Comparison of ENCODE assay signal across 8 cellular contexts in the genomic region with DNA sequence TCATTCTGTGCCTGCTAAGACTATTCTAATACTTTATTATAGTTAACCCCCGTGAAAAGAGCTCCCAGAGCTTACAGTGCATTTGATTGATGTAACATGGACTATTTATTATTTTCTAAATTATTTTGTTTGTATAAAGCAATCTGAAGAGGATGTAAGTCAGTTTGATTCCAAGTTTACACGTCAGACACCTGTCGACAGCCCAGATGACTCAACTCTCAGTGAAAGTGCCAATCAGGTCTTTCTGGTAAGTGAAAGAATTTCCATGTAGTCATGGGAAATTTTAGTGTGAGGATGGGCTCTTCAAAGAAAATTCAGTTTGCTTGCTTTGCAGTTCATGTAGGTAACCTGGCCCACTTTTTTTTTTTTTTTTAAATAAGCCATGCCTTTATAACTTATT. TPM values are rescaled to one million over a fixed set of nuclear protein-coding genes. Genes with fewer than 3 reads are reported as not detected.
DNase-seq lines count a peak whose midpoint lies in the region; ATAC-seq and TF ChIP-seq lines count a peak whose summit lies in the region.
"Not testable (repeated sequence)": the region's sequence is repeated elsewhere in the genome, so short reads cannot be mapped to it uniquely, and the experiment has no call there.

No MANE protein-coding gene starts in this region.

- not testable (repeated sequence) for TF ChIP-seq CTCF in choroid plexus epithelial cell (conservative IDR thresholded peaks at IDR 0.05; ENCODE audit: low read depth, low read length); type B pancreatic cell (conservative IDR thresholded peaks at IDR 0.05)

- H3K36me3 Mint-ChIP-seq in activated T-cell treated with anti-CD3 and anti-CD28 coated beads, Interleukin-2, amount 50 U/mL, for 72 hours (ENCODE audit: insufficient read depth in 2 of 2), result peaks cover 2 to 41% of the 10 kb centered on the region in 2 donors
- H3K36me3 Mint-ChIP-seq in activated naive CD4-positive, alpha-beta T cell treated with anti-CD3 and anti-CD28 coated beads, Interleukin-2, amount 50 U/mL, for 24 hours, result peaks cover 17% of the 10 kb centered on the region
- peaks cover 25% of the 10 kb centered on the region for H3K36me3 Mint-ChIP-seq in type B pancreatic cell

- peak; percentile 28 for DNase-seq in NCI-H226
- DNase-seq in activated CD4-positive, alpha-beta T cell treated with anti-CD3 and anti-CD28 coated beads for 4 hours, result peak; percentile 14 to 18
- DNase-seq in activated T-cell treated with anti-CD3 and anti-CD28 coated beads, Interleukin-2, amount 50 U/mL, for 72 hours, result peak; percentile 43 to 50
- peak; percentile 14 for DNase-seq in choroid plexus epithelial cell (ENCODE audit: low read depth)
- DNase-seq in renal cortical epithelial cell (ENCODE audit: low read depth), result peak; percentile 7
- peak in 2 of 3 donors; percentile 9 to 14 for DNase-seq in stimulated activated CD4-positive, alpha-beta T cell treated with anti-CD3 and anti-CD28 coated beads, TNF-alpha, amount 100 ng/mL, for 48 hours (ENCODE audit: low read depth in 3 of 3)
- not testable (repeated sequence) for DNase-seq in type B pancreatic cell (ENCODE audit: extremely low spot score, unreplicated experiment)

- peaks cover 44% of the 10 kb centered on the region for H3K4me1 Mint-ChIP-seq in activated T-cell treated with anti-CD3 and anti-CD28 coated beads, Interleukin-2, amount 50 U/mL, for 72 hours (ENCODE audit: low read depth)
- H3K4me1 Mint-ChIP-seq in activated naive CD4-positive, alpha-beta T cell treated with anti-CD3 and anti-CD28 coated beads, Interleukin-2, amount 50 U/mL, for 24 hours, result peaks cover 35% of the 10 kb centered on the region
- H3K4me1 Mint-ChIP-seq in type B pancreatic cell (ENCODE audit: unreplicated experiment), result not testable (repeated sequence)

- H3K9me3 Mint-ChIP-seq in activated T-cell treated with anti-CD3 and anti-CD28 coated beads, Interleukin-2, amount 50 U/mL, for 72 hours; activated naive CD4-positive, alpha-beta T cell treated with anti-CD3 and anti-CD28 coated beads, Interleukin-2, amount 50 U/mL, for 24 hours; type B pancreatic cell: not testable (repeated sequence)

- peak overlapping the region; percentile 98 for H3K27ac Mint-ChIP-seq in activated T-cell treated with anti-CD3 and anti-CD28 coated beads, Interleukin-2, amount 50 U/mL, for 72 hours
- peak overlapping the region; percentile 96 for H3K27ac Mint-ChIP-seq in activated naive CD4-positive, alpha-beta T cell treated with anti-CD3 and anti-CD28 coated beads, Interleukin-2, amount 50 U/mL, for 24 hours
- peak overlapping the region; percentile 88 for H3K27ac Mint-ChIP-seq in type B pancreatic cell

- peak overlapping the region; percentile 17 to 62 for H3K4me3 Mint-ChIP-seq in activated T-cell treated with anti-CD3 and anti-CD28 coated beads, Interleukin-2, amount 50 U/mL, for 72 hours
- peak overlapping the region; percentile 7 for H3K4me3 Mint-ChIP-seq in activated naive CD4-positive, alpha-beta T cell treated with anti-CD3 and anti-CD28 coated beads, Interleukin-2, amount 50 U/mL, for 24 hours
- not testable (repeated sequence) for H3K4me3 Mint-ChIP-seq in type B pancreatic cell

- ATAC-seq in activated T-cell treated with anti-CD3 and anti-CD28 coated beads, Interleukin-2, amount 50 U/mL, for 72 hours (replicated peaks in 1 of 2), result peak; percentile 38 to 44

- not testable (repeated sequence) for H3K4me3 ChIP-seq in choroid plexus epithelial cell (ENCODE audit: low read depth, low read length)

- not testable (repeated sequence) for H3K27me3 Mint-ChIP-seq in activated T-cell treated with anti-CD3 and anti-CD28 coated beads, Interleukin-2, amount 50 U/mL, for 72 hours (ENCODE audit: low read depth); activated naive CD4-positive, alpha-beta T cell treated with anti-CD3 and anti-CD28 coated beads, Interleukin-2, amount 50 U/mL, for 24 hours; type B pancreatic cell

RNA-seq across cellular contexts. Expression of a gene that starts 23.8 kb away (rescaled TPM):
- 10 to 100 TPM; 45.2 to 47.6 TPM for total RNA-seq in activated T-cell treated with anti-CD3 and anti-CD28 coated beads, Interleukin-2, amount 50 U/mL, for 72 hours
- total RNA-seq in renal cortical epithelial cell, result 17.9 and 19.4 TPM in 2 replicates
- 19.9 and 27.4 TPM in 2 replicates for total RNA-seq in type B pancreatic cell (ENCODE audit: low replicate concordance)

RNA-seq across cellular contexts. Expression of a gene that starts 47.8 kb away (rescaled TPM):
- total RNA-seq in activated T-cell treated with anti-CD3 and anti-CD28 coated beads, Interleukin-2, amount 50 U/mL, for 72 hours, result 10 to 100 TPM; 65.8 to 68.8 TPM
- total RNA-seq in renal cortical epithelial cell (10.9 and 20.9 TPM in 2 replicates), type B pancreatic cell (ENCODE audit: low replicate concordance) (38.2 and 38.8 TPM in 2 replicates)

RNA-seq across cellular contexts. Expression of a gene that starts 48.0 kb away (rescaled TPM):
- 10 to 100 TPM; 13.8 to 14.3 TPM for total RNA-seq in activated T-cell treated with anti-CD3 and anti-CD28 coated beads, Interleukin-2, amount 50 U/mL, for 72 hours
- 4.3 and 14.5 TPM in 2 replicates for total RNA-seq in renal cortical epithelial cell
- total RNA-seq in type B pancreatic cell (ENCODE audit: low replicate concordance), result 8.0 and 16.7 TPM in 2 replicates
